25 cellular contexts compared by ENCODE assay signal in the genomic region with DNA sequence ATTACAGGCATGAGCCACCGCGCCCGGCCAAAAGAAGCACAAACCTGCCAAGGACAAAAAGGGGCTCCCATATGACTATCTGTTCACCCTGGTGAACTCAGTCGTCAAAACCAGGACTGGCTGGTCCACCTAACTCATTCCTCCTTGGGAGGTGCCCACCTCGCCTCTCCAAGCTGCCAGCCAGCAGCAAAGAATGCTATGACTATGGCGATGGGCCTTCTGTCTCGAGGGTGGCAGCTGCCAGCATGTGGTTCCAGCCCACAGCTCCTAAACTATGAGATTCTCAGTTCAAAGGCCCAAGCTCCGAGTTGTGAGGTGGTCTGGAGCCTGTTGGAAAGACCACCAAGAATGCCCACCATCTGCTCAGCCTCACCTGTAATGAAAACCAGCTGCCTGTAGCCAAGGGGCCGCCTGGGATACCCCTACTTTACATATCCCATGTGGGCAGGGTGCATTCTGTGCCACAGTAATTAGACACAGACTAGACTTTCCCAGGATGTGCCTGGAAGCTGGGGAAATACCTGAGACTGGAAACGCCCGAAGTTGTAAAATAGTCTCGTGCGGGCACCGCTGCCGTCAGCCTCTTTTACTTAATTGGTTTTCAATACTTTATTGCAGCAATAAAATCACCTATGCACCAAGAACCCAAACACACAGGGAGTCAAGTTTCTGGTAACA.
DNase-seq lines count a peak whose midpoint lies in the region; ATAC-seq, FAIRE-seq and TF ChIP-seq lines count a peak whose summit lies in the region.
"Had no signal": no experiment of that assay in that cellular context is flagged by ENCODE, and none has a peak within 500 bp of the region (broad histone marks: within the 10 kb centered on the region; RNA-seq: fewer than 3 reads in every experiment).

No MANE protein-coding gene starts in this region.

- 60% methylated on average over 12 of the region's 15 CpGs for WGBS in prostate gland

- no peak for TF ChIP-seq POLR2A in prostate gland (IDR thresholded peaks at IDR 0.05)
- TF ChIP-seq POLR2A in Peyer's patch (IDR thresholded peaks at IDR 0.05): no peak

- peaks cover 2 to 4% of the 10 kb centered on the region in 2 donors for H3K36me3 ChIP-seq in kidney (ENCODE audit: control insufficient read depth in 1 of 2, insufficient read depth in 2 of 2, low read length in 2 of 2)
- H3K36me3 ChIP-seq in prostate gland: no peaks in the 10 kb centered on the region
- no peaks in the 10 kb centered on the region for H3K36me3 ChIP-seq in Peyer's patch
- H3K36me3 ChIP-seq: upper lobe of right lung had no signal

- H3K9ac ChIP-seq in kidney (ENCODE audit: low read length in 2 of 2): no peak overlapping the region

- DNase-seq in natural killer cell: no peak
- no peak for DNase-seq in natural killer cell treated with Interleukin-12 subunit alpha and Interleukin-12 subunit beta and Interleukin-15 and Interleukin-18, amount 100 ng/mL, for 72 hours (ENCODE audit: low spot score)
- DNase-seq in kidney: peak; percentile 35
- DNase-seq in prostate gland (ENCODE audit: low spot score): no peak
- no peak for DNase-seq in Peyer's patch
- DNase-seq in activated CD4-positive, CD25-positive, alpha-beta regulatory T cell (lab: John Stamatoyannopoulos, UW): no peak
- no peak for DNase-seq in DMS53 (lab: John Stamatoyannopoulos, UW)
- DNase-seq in NOMO-1 treated with DMSO at 0.1 percent for 48 hours (lab: John Stamatoyannopoulos, UW; ENCODE audit: unreplicated experiment): no peak
- DNase-seq: activated CD4-positive, alpha-beta memory T cell treated with anti-CD3 and anti-CD28 coated beads, Interleukin-2, amount 10 ng/mL, durations not matched to agents 7 days and 5 days; activated effector memory CD4-positive, alpha-beta T cell treated with Interleukin-2 at 50 U/mL for 16 hours; C1 segment of cervical spinal cord; glutamatergic neuron; H7; IMR-90; midbrain; NCI-H1417; stimulated activated CD4-positive, alpha-beta T cell treated with anti-CD3 and anti-CD28 coated beads, Interleukin-15, amount 100 ng/mL, for 24 hours; stomach; T-helper 9 cell; upper lobe of right lung had no signal

- no peaks in the 10 kb centered on the region for H3K9me3 Mint-ChIP-seq in natural killer cell
- H3K9me3 Mint-ChIP-seq in natural killer cell treated with Interleukin-12 subunit alpha and Interleukin-12 subunit beta and Interleukin-15 and Interleukin-18, amount 100 ng/mL, for 72 hours: no peaks in the 10 kb centered on the region
- H3K9me3 Mint-ChIP-seq: activated CD4-positive, alpha-beta memory T cell treated with anti-CD3 and anti-CD28 coated beads, Interleukin-2, amount 10 ng/mL, durations not matched to agents 7 days and 5 days had no signal

- no peaks in the 10 kb centered on the region for H3K9me3 ChIP-seq in kidney (ENCODE audit: control insufficient read depth in 1 of 2, low read length in 2 of 2)
- no peaks in the 10 kb centered on the region for H3K9me3 ChIP-seq in prostate gland
- no peaks in the 10 kb centered on the region for H3K9me3 ChIP-seq in Peyer's patch
- H3K9me3 ChIP-seq: left lung, neutrophil, stomach, upper lobe of right lung had no signal

- peak overlapping the region; percentile 40 for H3K4me3 Mint-ChIP-seq in natural killer cell
- H3K4me3 Mint-ChIP-seq in natural killer cell treated with Interleukin-12 subunit alpha and Interleukin-12 subunit beta and Interleukin-15 and Interleukin-18, amount 100 ng/mL, for 72 hours: no peak overlapping the region
- H3K4me3 Mint-ChIP-seq: activated CD4-positive, alpha-beta memory T cell treated with anti-CD3 and anti-CD28 coated beads, Interleukin-2, amount 10 ng/mL, durations not matched to agents 7 days and 5 days had no signal

- intact Hi-C loops in natural killer cell (cut with micrococcal nuclease) (no loop called here), kidney (cut with DNase I) (no loop called here), prostate gland (cut with DNase I) (no loop called here)

- no peaks in the 10 kb centered on the region for H3K36me3 Mint-ChIP-seq in natural killer cell
- no peaks in the 10 kb centered on the region for H3K36me3 Mint-ChIP-seq in natural killer cell treated with Interleukin-12 subunit alpha and Interleukin-12 subunit beta and Interleukin-15 and Interleukin-18, amount 100 ng/mL, for 72 hours

- H3K4me1 ChIP-seq in kidney (ENCODE audit: control insufficient read depth in 1 of 2, insufficient read depth in 1 of 2, low read depth in 1 of 2, low read length in 2 of 2): peaks cover 22 to 40% of the 10 kb centered on the region in 2 donors
- peaks cover 25% of the 10 kb centered on the region for H3K4me1 ChIP-seq in prostate gland (replicated peaks)
- H3K4me1 ChIP-seq in Peyer's patch: peaks cover 0 to 60% (median 0%) of the 10 kb centered on the region in 4 donors

- H3K4me1 Mint-ChIP-seq in natural killer cell: peaks cover 73 to 77% of the 10 kb centered on the region in 2 donors
- peaks cover 24 to 44% of the 10 kb centered on the region in 2 donors for H3K4me1 Mint-ChIP-seq in natural killer cell treated with Interleukin-12 subunit alpha and Interleukin-12 subunit beta and Interleukin-15 and Interleukin-18, amount 100 ng/mL, for 72 hours (ENCODE audit: low read depth in 2 of 2)

- no peak for TF ChIP-seq CTCF in natural killer cell (IDR thresholded peaks at IDR 0.05)
- TF ChIP-seq CTCF in kidney (IDR thresholded peaks at IDR 0.05; ENCODE audit: borderline replicate concordance, extremely low read depth, insufficient read depth): no peak
- TF ChIP-seq CTCF in prostate gland (IDR thresholded peaks at IDR 0.05): no peak
- no peak for TF ChIP-seq CTCF in Peyer's patch (IDR thresholded peaks at IDR 0.05)

- H3K27me3 ChIP-seq in prostate gland (replicated peaks; ENCODE audit: insufficient read depth): no peaks in the 10 kb centered on the region
- H3K27me3 ChIP-seq in Peyer's patch: no peaks in the 10 kb centered on the region
- H3K27me3 ChIP-seq: left lung, neutrophil, stomach, upper lobe of right lung had no signal

- no peak overlapping the region for H3K4me3 ChIP-seq in kidney (ENCODE audit: low read length in 2 of 2)
- H3K4me3 ChIP-seq in prostate gland: no peak overlapping the region
- no peak overlapping the region for H3K4me3 ChIP-seq in Peyer's patch
- H3K4me3 ChIP-seq: left lung, stomach, upper lobe of right lung had no signal

- no peak for FAIRE-seq in kidney (lab: Jason Lieb, UNC)
- FAIRE-seq: colon, D721Med, endometrium had no signal

- no peak overlapping the region for H3K27ac ChIP-seq in kidney (ENCODE audit: low read depth in 2 of 2, low read length in 2 of 2)
- peak overlapping the region; percentile 56 to 80 for H3K27ac ChIP-seq in prostate gland
- peak overlapping the region in 1 of 4 donors; percentile 40 for H3K27ac ChIP-seq in Peyer's patch
- H3K27ac ChIP-seq: left lung, neutrophil, upper lobe of right lung had no signal

- no peak overlapping the region for H3K27ac Mint-ChIP-seq in natural killer cell
- H3K27ac Mint-ChIP-seq in natural killer cell treated with Interleukin-12 subunit alpha and Interleukin-12 subunit beta and Interleukin-15 and Interleukin-18, amount 100 ng/mL, for 72 hours: no peak overlapping the region
- H3K27ac Mint-ChIP-seq: activated CD4-positive, alpha-beta memory T cell treated with anti-CD3 and anti-CD28 coated beads, Interleukin-2, amount 10 ng/mL, durations not matched to agents 7 days and 5 days had no signal

- ATAC-seq in natural killer cell: no peak
- no peak for ATAC-seq in natural killer cell treated with Interleukin-12 subunit alpha and Interleukin-12 subunit beta and Interleukin-15 and Interleukin-18, amount 100 ng/mL, for 72 hours
- ATAC-seq: left lung, upper lobe of right lung had no signal

- H3K27me3 Mint-ChIP-seq in natural killer cell (ENCODE audit: low read depth in 2 of 2): no peaks in the 10 kb centered on the region
- no peaks in the 10 kb centered on the region for H3K27me3 Mint-ChIP-seq in natural killer cell treated with Interleukin-12 subunit alpha and Interleukin-12 subunit beta and Interleukin-15 and Interleukin-18, amount 100 ng/mL, for 72 hours

Comparison
In these comparisons a context has a peak if more than half of its experiments do, and no peak if none do; other contexts are left out.
1. H3K27ac ChIP-seq: peak in prostate gland (2 of 2); none in kidney (0 of 2).